20 cellular contexts compared by ENCODE assay signal in genomic region chr11:122023614-122024250, GRCh38.
A peak's percentile ranks its signal among the peaks of the same experiment; 100 is the strongest.
DNase-seq lines count a peak whose midpoint lies in the region; ATAC-seq and TF ChIP-seq lines count a peak whose summit lies in the region.
"Had no signal": no experiment of that assay in that cellular context is flagged by ENCODE, and none has a peak within 500 bp of the region (broad histone marks: within the 10 kb centered on the region; RNA-seq: fewer than 3 reads in every experiment).

No MANE protein-coding gene starts in this region.

- WGBS in aorta, 2 donors, result 81 to 85% methylated on average over 8 of the region's 8 CpGs

- no peak overlapping the region for H3K27ac Mint-ChIP-seq in activated T-cell treated with anti-CD3 and anti-CD28 coated beads, Interleukin-2, amount 50 U/mL, for 72 hours
- H3K27ac Mint-ChIP-seq: activated T-helper 2 cell treated with anti-CD3 and anti-CD28 coated beads, Interferon-gamma antibody, Interleukin-2, Interleukin-4, amounts not matched to agents 10 μg/mL and 5 μg/mL and 100 μg/mL, durations not matched to agents 14 hours and 24 hours and 36 hours; T-helper 17 cell had no signal

- H3K4me1 Mint-ChIP-seq in activated T-cell treated with anti-CD3 and anti-CD28 coated beads, Interleukin-2, amount 50 U/mL, for 72 hours (ENCODE audit: low read depth), result no peaks in the 10 kb centered on the region
- H3K4me1 Mint-ChIP-seq: T-helper 17 cell had no signal

- no peaks in the 10 kb centered on the region for H3K36me3 ChIP-seq in left ventricle myocardium inferior
- no peaks in the 10 kb centered on the region for H3K36me3 ChIP-seq in ascending aorta
- peaks cover 0 to 2% of the 10 kb centered on the region in 2 donors for H3K36me3 ChIP-seq in aorta (ENCODE audit: control insufficient read depth in 1 of 2, insufficient read depth in 2 of 2, low read length in 1 of 2)
- H3K36me3 ChIP-seq: colonic mucosa, ovary, upper lobe of right lung had no signal

- H3K4me1 ChIP-seq in left ventricle myocardium inferior, result no peaks in the 10 kb centered on the region
- peaks cover 0 to 3% of the 10 kb centered on the region in 2 donors for H3K4me1 ChIP-seq in ascending aorta
- H3K4me1 ChIP-seq in aorta (ENCODE audit: control insufficient read depth in 1 of 2, insufficient read depth in 2 of 2, low read length in 2 of 2), result no peaks in the 10 kb centered on the region
- H3K4me1 ChIP-seq: colonic mucosa, upper lobe of right lung had no signal

- DNase-seq in left ventricle myocardium inferior (no peak), left cardiac atrium (no peak), ascending aorta (ENCODE audit: low spot score in 2 of 2) (no peak), foreskin fibroblast (peak in 1 of 2 donors; percentile 34), aorta (no peak), DMS53 treated with DMSO at 0.1 percent for 48 hours (lab: John Stamatoyannopoulos, UW; ENCODE audit: unreplicated experiment) (no peak), GF-D8 (lab: John Stamatoyannopoulos, UW) (no peak)
- DNase-seq in activated T-cell treated with anti-CD3 and anti-CD28 coated beads, Interleukin-2, amount 50 U/mL, for 72 hours, result no peak
- DNase-seq: activated CD4-positive, CD25-positive, alpha-beta regulatory T cell; amniotic stem cell; colonic mucosa; KBM-7; kidney; NCI-H1092 treated with DMSO at 0.1 percent for 48 hours; NCI-H2171; ovary; small intestine; T-helper 17 cell; upper lobe of right lung had no signal

- no peaks in the 10 kb centered on the region for H3K36me3 Mint-ChIP-seq in activated T-cell treated with anti-CD3 and anti-CD28 coated beads, Interleukin-2, amount 50 U/mL, for 72 hours (ENCODE audit: insufficient read depth in 2 of 2)

- no peaks in the 10 kb centered on the region for H3K9me3 ChIP-seq in left ventricle myocardium inferior (replicated peaks)
- no peaks in the 10 kb centered on the region for H3K9me3 ChIP-seq in ascending aorta
- no peaks in the 10 kb centered on the region for H3K9me3 ChIP-seq in aorta (ENCODE audit: control insufficient read depth, low read length)
- H3K9me3 ChIP-seq: colonic mucosa, ovary, upper lobe of right lung had no signal

- H3K27me3 ChIP-seq in left ventricle myocardium inferior (ENCODE audit: low read depth) (no peaks in the 10 kb centered on the region), ascending aorta (no peaks in the 10 kb centered on the region), aorta (ENCODE audit: control insufficient read depth in 1 of 2, insufficient read depth in 2 of 2, low read length in 1 of 2) (no peaks in the 10 kb centered on the region)
- H3K27me3 ChIP-seq: colonic mucosa, ovary, upper lobe of right lung had no signal

- no peak overlapping the region for H3K27ac ChIP-seq in left ventricle myocardium inferior (replicated peaks)
- H3K27ac ChIP-seq in ascending aorta, result peak overlapping the region; percentile 12 to 53
- no peak overlapping the region for H3K27ac ChIP-seq in aorta (ENCODE audit: low read depth in 1 of 2, low read length in 2 of 2)
- H3K27ac ChIP-seq: colonic mucosa, ovary, upper lobe of right lung had no signal

- H3K4me3 ChIP-seq in left ventricle myocardium inferior (no peak overlapping the region), ascending aorta (peak overlapping the region in 1 of 2 donors; percentile 40), foreskin fibroblast (ENCODE audit: low read depth in 1 of 2, low read length in 2 of 2) (peak overlapping the region in 1 of 2 donors; percentile 33), aorta (ENCODE audit: low read length in 2 of 2) (peak overlapping the region in 1 of 2 donors; percentile 41)
- H3K4me3 ChIP-seq: colonic mucosa, ovary, upper lobe of right lung had no signal

- H3K9me3 Mint-ChIP-seq in activated T-cell treated with anti-CD3 and anti-CD28 coated beads, Interleukin-2, amount 50 U/mL, for 72 hours, result no peaks in the 10 kb centered on the region
- H3K9me3 Mint-ChIP-seq: activated T-helper 2 cell treated with anti-CD3 and anti-CD28 coated beads, Interferon-gamma antibody, Interleukin-2, Interleukin-4, amounts not matched to agents 10 μg/mL and 5 μg/mL and 100 μg/mL, durations not matched to agents 14 hours and 24 hours and 36 hours had no signal

- TF ChIP-seq CTCF in left ventricle myocardium inferior (IDR thresholded peaks at IDR 0.05; ENCODE audit: borderline replicate concordance) (peak; percentile 28), ascending aorta (IDR thresholded peaks at IDR 0.05) (peak; percentile 27 to 54 (median 30)), foreskin fibroblast (IDR thresholded peaks at IDR 0.05; ENCODE audit: low read depth, low read length) (peak; percentile 22)

- no peak for ATAC-seq in left cardiac atrium
- ATAC-seq in aorta (ENCODE audit: low FRiP score), result peak; percentile 59
- no peak for ATAC-seq in activated T-cell treated with anti-CD3 and anti-CD28 coated beads, Interleukin-2, amount 50 U/mL, for 72 hours (replicated peaks in 1 of 2)
- ATAC-seq: T-helper 17 cell, upper lobe of right lung had no signal

- H3K27me3 Mint-ChIP-seq in activated T-cell treated with anti-CD3 and anti-CD28 coated beads, Interleukin-2, amount 50 U/mL, for 72 hours (ENCODE audit: low read depth), result no peaks in the 10 kb centered on the region

- H3K4me3 Mint-ChIP-seq in activated T-cell treated with anti-CD3 and anti-CD28 coated beads, Interleukin-2, amount 50 U/mL, for 72 hours, result no peak overlapping the region
- H3K4me3 Mint-ChIP-seq: T-helper 17 cell had no signal

- intact Hi-C loops in left ventricle myocardium inferior (cut with micrococcal nuclease) (no loop called here), left cardiac atrium (cut with DNase I) (loop anchor here (5.0 to 10.0 kb wide), 3 partner anchors 171 to 484 kb away; no protein-coding TSS in a partner anchor), ascending aorta (cut with DNase I) (loop anchor here (5.0 kb wide), 3 partner anchors 184 to 484 kb away; no protein-coding TSS in a partner anchor), aorta (cut with DNase I) (loop anchor here (5.0 kb wide), 4 partner anchors 74 to 484 kb away; no protein-coding TSS in a partner anchor)

Comparison
In these comparisons a context has a peak if more than half of its experiments do, and no peak if none do; other contexts are left out.
1. H3K27ac ChIP-seq: peak in ascending aorta (2 of 2); none in left ventricle myocardium inferior (single experiment) and aorta (0 of 2).
2. Peak in every context shown above with its lines, with median percentiles within 50 percentile points of each other: CTCF ChIP-seq.